1 cellular context compared by ENCODE assay signal in genomic region chr16:89841275-89841674, GRCh38.
TF ChIP-seq lines count a peak whose summit lies in the region.

No MANE protein-coding gene starts in this region.

TF ChIP-seq in SK-N-SH treated with all-trans-retinoic acid at 6 μM for 48 hours, 23 proteins besides CTCF, POLR2A, EP300 and RAD21 (continued from another document):
- TF ChIP-seq TSHZ2 (CRISPR knock-in tag; IDR thresholded peaks at IDR 0.05) (no peak), CREB5 (CRISPR knock-in tag; IDR thresholded peaks at IDR 0.05; ENCODE audit: low read depth) (no peak), BACH2 (CRISPR knock-in tag; IDR thresholded peaks at IDR 0.05; ENCODE audit: borderline replicate concordance) (no peak), ZNF70 (CRISPR knock-in tag; IDR thresholded peaks at IDR 0.05) (no peak), ZFP30 (CRISPR knock-in tag; IDR thresholded peaks at IDR 0.05) (no peak), ZC3H10 (CRISPR knock-in tag; IDR thresholded peaks at IDR 0.05) (no peak), PATZ1 (CRISPR knock-in tag; IDR thresholded peaks at IDR 0.05; ENCODE audit: borderline replicate concordance) (no peak), SNAI2 (CRISPR knock-in tag; IDR thresholded peaks at IDR 0.05) (no peak), ESRRG (CRISPR knock-in tag; IDR thresholded peaks at IDR 0.05) (no peak), ZNF565 (CRISPR knock-in tag; conservative IDR thresholded peaks at IDR 0.05; ENCODE audit: low read depth) (no peak), POU6F1 (CRISPR knock-in tag; IDR thresholded peaks at IDR 0.05; ENCODE audit: borderline replicate concordance, low read depth) (no peak), ZFP3 (CRISPR knock-in tag; IDR thresholded peaks at IDR 0.05) (no peak), PPARA (CRISPR knock-in tag; IDR thresholded peaks at IDR 0.05; ENCODE audit: borderline replicate concordance) (no peak), ZNF8 (CRISPR knock-in tag; IDR thresholded peaks at IDR 0.05) (no peak)
